16 cellular contexts compared by ENCODE assay signal in the genomic region with DNA sequence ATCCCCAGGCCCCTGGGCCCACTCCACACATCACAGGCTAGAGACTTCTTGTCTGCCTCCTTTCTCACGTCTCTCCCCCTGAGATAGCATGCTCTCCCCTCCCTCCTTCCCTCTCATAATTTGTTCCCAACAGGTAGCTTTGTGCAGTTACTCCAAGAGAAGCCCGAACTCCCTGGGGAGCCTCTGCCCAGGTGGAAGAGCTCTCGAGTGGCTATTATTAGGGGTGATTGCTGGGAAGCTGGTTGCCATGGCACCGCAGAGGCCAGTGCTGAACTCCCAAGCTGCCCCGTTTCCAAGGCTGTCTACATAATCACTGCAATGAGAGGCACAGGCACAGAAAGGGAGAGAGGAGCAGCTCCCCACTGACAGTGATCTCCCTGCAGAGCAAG.
DNase-seq lines count a peak whose midpoint lies in the region; ATAC-seq and TF ChIP-seq lines count a peak whose summit lies in the region.
"Had no signal": no experiment of that assay in that cellular context is flagged by ENCODE, and none has a peak within 500 bp of the region (broad histone marks: within the 10 kb centered on the region; RNA-seq: fewer than 3 reads in every experiment).

No MANE protein-coding gene starts in this region.

- TF ChIP-seq CTCF in glutamatergic neuron (IDR thresholded peaks at IDR 0.05; ENCODE audit: partially characterized antibody, unreplicated experiment): no peak

- H3K27ac Mint-ChIP-seq in glutamatergic neuron (ENCODE audit: unreplicated experiment): no peak overlapping the region
- H3K27ac Mint-ChIP-seq: dendritic cell treated with granulocyte-macrophage colony-stimulating factor and Interleukin-4, amounts not matched to agents 40 ng/mL and 50 ng/mL, for 4 days; naive thymus-derived CD4-positive, alpha-beta T cell had no signal

- no peaks in the 10 kb centered on the region for H3K27me3 Mint-ChIP-seq in glutamatergic neuron (ENCODE audit: unreplicated experiment)
- H3K27me3 Mint-ChIP-seq: dendritic cell treated with granulocyte-macrophage colony-stimulating factor and Interleukin-4, amounts not matched to agents 40 ng/mL and 50 ng/mL, for 4 days; naive thymus-derived CD4-positive, alpha-beta T cell had no signal

- H3K4me3 Mint-ChIP-seq in glutamatergic neuron (ENCODE audit: unreplicated experiment): no peak overlapping the region
- H3K4me3 Mint-ChIP-seq: dendritic cell treated with granulocyte-macrophage colony-stimulating factor and Interleukin-4, amounts not matched to agents 40 ng/mL and 50 ng/mL, for 4 days; naive thymus-derived CD4-positive, alpha-beta T cell had no signal

- ATAC-seq in HG03097 (IDR thresholded peaks at IDR 0.05; ENCODE audit: low FRiP score, unreplicated experiment): no peak
- ATAC-seq in GM21825 (IDR thresholded peaks at IDR 0.05; ENCODE audit: unreplicated experiment): no peak
- ATAC-seq: naive thymus-derived CD4-positive, alpha-beta T cell; Panc1 had no signal

- peaks cover 17% of the 10 kb centered on the region for H3K4me1 Mint-ChIP-seq in glutamatergic neuron (ENCODE audit: low read depth, unreplicated experiment)
- H3K4me1 Mint-ChIP-seq: naive thymus-derived CD4-positive, alpha-beta T cell had no signal

- H3K36me3 Mint-ChIP-seq in glutamatergic neuron (ENCODE audit: unreplicated experiment): peaks cover 5% of the 10 kb centered on the region
- H3K36me3 Mint-ChIP-seq: naive thymus-derived CD4-positive, alpha-beta T cell had no signal

- H3K9me3 Mint-ChIP-seq in glutamatergic neuron (ENCODE audit: unreplicated experiment): peaks cover 4% of the 10 kb centered on the region
- H3K9me3 Mint-ChIP-seq: dendritic cell treated with granulocyte-macrophage colony-stimulating factor and Interleukin-4, amounts not matched to agents 40 ng/mL and 50 ng/mL, for 4 days had no signal

- DNase-seq in DMS153 (lab: John Stamatoyannopoulos, UW) (peak; percentile 90), NCI-H146 (lab: John Stamatoyannopoulos, UW) (peak; percentile 97), NCI-H524 treated with DMSO at 0.1 percent for 48 hours (lab: John Stamatoyannopoulos, UW) (peak; percentile 56), glutamatergic neuron (peak; percentile 43), SHP77 treated with DMSO at 0.1 percent for 48 hours (lab: John Stamatoyannopoulos, UW) (no peak)
- DNase-seq in stimulated activated naive CD4-positive, alpha-beta T cell (lab: John Stamatoyannopoulos, UW): no peak
- DNase-seq: activated effector memory CD4-positive, alpha-beta T cell treated with Interleukin-2 at 50 U/mL for 16 hours; hippocampal formation; naive thymus-derived CD4-positive, alpha-beta T cell; NCI-H226; SW 1271; thyroid gland had no signal

Comparison
In these comparisons a context has a peak if more than half of its experiments do, and no peak if none do; other contexts are left out.
1. DNase-seq: peak in DMS153 (single experiment), NCI-H146 (single experiment), NCI-H524 treated with DMSO at 0.1 percent for 48 hours (single experiment) and glutamatergic neuron (single experiment); none in SHP77 treated with DMSO at 0.1 percent for 48 hours (single experiment) and stimulated activated naive CD4-positive, alpha-beta T cell (0 of 6).